Comparison of ENCODE assay signal across 11 cellular contexts in the genomic region with DNA sequence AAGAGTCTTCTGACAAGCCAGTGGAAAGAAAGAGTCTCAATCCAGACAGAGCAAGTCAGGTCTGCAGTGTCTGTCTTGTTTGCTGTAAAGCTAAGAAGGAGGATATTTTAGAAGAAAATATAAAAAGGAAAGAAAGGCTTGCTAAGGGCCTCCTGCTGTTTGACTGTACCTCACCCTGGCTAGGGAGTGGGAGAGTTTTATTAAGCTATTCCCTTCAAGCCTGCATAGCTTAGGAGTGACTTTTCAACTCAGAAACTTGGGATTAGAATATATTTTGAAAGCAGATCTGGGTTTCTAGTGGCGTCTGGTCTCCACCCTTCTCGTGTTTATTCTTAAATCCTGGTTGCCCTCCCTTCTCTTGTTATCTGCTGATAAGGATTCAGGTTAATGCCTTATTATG.
DNase-seq lines count a peak whose midpoint lies in the region; ATAC-seq, FAIRE-seq and TF ChIP-seq lines count a peak whose summit lies in the region.
"Had no signal": no experiment of that assay in that cellular context is flagged by ENCODE, and none has a peak within 500 bp of the region (broad histone marks: within the 10 kb centered on the region; RNA-seq: fewer than 3 reads in every experiment).

No MANE protein-coding gene starts in this region.

- CTCF ChIA-PET in A549 (lab: Yijun Ruan, JAX) = no interaction called here

- no peaks in the 10 kb centered on the region for H3K27me3 Mint-ChIP-seq in effector memory CD8-positive, alpha-beta T cell
- H3K27me3 Mint-ChIP-seq in neural crest cell (ENCODE audit: low read depth) = no peaks in the 10 kb centered on the region

- no peak overlapping the region for H2AFZ ChIP-seq in OCI-LY1 (ENCODE audit: low read length)

- 68% methylated on average over 2 of the region's 2 CpGs for WGBS in A549 (ENCODE audit: missing lambda C conversion rate)

- ATAC-seq in A549 = peak; percentile 24 to 49; a peak in 2 of 6 replicates
- no peak for ATAC-seq in effector memory CD8-positive, alpha-beta T cell (replicated peaks)
- ATAC-seq in HG03442 (IDR thresholded peaks at IDR 0.05; ENCODE audit: unreplicated experiment) = no peak

- no peak for TF ChIP-seq POLR2A in A549 (IDR thresholded peaks at IDR 0.05; ENCODE audit: low read length)

- H3K4me3 ChIP-seq in A549 (peak overlapping the region; percentile 14; the same call in 1 of the 3 replicates), OCI-LY1 (ENCODE audit: low read depth, low read length, poor library complexity, severe bottlenecking) (no peak overlapping the region)

- no peaks in the 10 kb centered on the region for H4K20me1 ChIP-seq in OCI-LY1 (ENCODE audit: insufficient read depth, low read length)

- H3F3A ChIP-seq in OCI-LY1 (ENCODE audit: insufficient read depth, low read length) = no peaks in the 10 kb centered on the region

- no peak for DNase-seq in A549 (ENCODE audit: low read depth in 1 of 2, low spot score in 1 of 2)
- DNase-seq in effector memory CD8-positive, alpha-beta T cell = no peak
- DNase-seq in neural crest cell (ENCODE audit: low read depth, low spot score) = no peak
- no peak for DNase-seq in stimulated activated CD8-positive, alpha-beta memory T cell treated with anti-CD3 and anti-CD28 coated beads, Interleukin-4, amount 100 ng/mL, for 48 hours
- DNase-seq in effector CD8-positive, alpha-beta T cell (lab: John Stamatoyannopoulos, UW) = no peak
- no peak for DNase-seq in DMS79 treated with DMSO at 0.1 percent for 48 hours (lab: John Stamatoyannopoulos, UW)
- DNase-seq: NCI-H2227 treated with DMSO at 0.1 percent for 48 hours, posterior cingulate gyrus, SHP77 treated with DMSO at 0.1 percent for 48 hours had no signal

- H3K4me2 ChIP-seq in A549 = peak overlapping the region; percentile 80
- no peak overlapping the region for H3K4me2 ChIP-seq in OCI-LY1 (ENCODE audit: low read length)

- no peaks in the 10 kb centered on the region for H3K9me2 ChIP-seq in OCI-LY1 (ENCODE audit: low read depth, low read length)

- FAIRE-seq in A549 (lab: Jason Lieb, UNC) = no peak

- no peak for TF ChIP-seq RAD21 in A549 (conservative IDR thresholded peaks at IDR 0.05 in 1 of 2, IDR thresholded peaks at IDR 0.05 in 1 of 2)

- POLR2A ChIA-PET in A549 (lab: Yijun Ruan, JAX) = no interaction called here

- TF ChIP-seq CTCF in A549 (IDR thresholded peaks at IDR 0.05) = no peak
- no peak for TF ChIP-seq CTCF in OCI-LY1 (IDR thresholded peaks at IDR 0.05; ENCODE audit: low read length)
- no peak for TF ChIP-seq CTCF in neural crest cell (conservative IDR thresholded peaks at IDR 0.05)

- H3K36me3 Mint-ChIP-seq in effector memory CD8-positive, alpha-beta T cell (ENCODE audit: insufficient read depth) = no peaks in the 10 kb centered on the region
- no peaks in the 10 kb centered on the region for H3K36me3 Mint-ChIP-seq in neural crest cell (ENCODE audit: low read depth)

- H3K27me3 ChIP-seq in OCI-LY1 (ENCODE audit: insufficient read depth, low read length) = no peaks in the 10 kb centered on the region

- no peak overlapping the region for H3K4me3 Mint-ChIP-seq in effector memory CD8-positive, alpha-beta T cell
- no peak overlapping the region for H3K4me3 Mint-ChIP-seq in neural crest cell

- no peak overlapping the region for H3K9ac ChIP-seq in OCI-LY1 (ENCODE audit: low read length)

- H3K27ac ChIP-seq in A549 (peak overlapping the region; percentile 83 to 90), OCI-LY1 (ENCODE audit: low read depth, low read length, poor library complexity, severe bottlenecking) (peak overlapping the region; percentile 66)

- H3K27ac Mint-ChIP-seq in effector memory CD8-positive, alpha-beta T cell = peak overlapping the region; percentile 61 to 92
- H3K27ac Mint-ChIP-seq in neural crest cell (ENCODE audit: unreplicated experiment) = peak overlapping the region; percentile 95

- peaks cover 8% of the 10 kb centered on the region; the same call in 1 of the 3 replicates for H3K9me3 ChIP-seq in A549
- 0 out of 2 replicates have a peak, but pooled peaks cover 2% of the 10 kb centered on the region for H3K9me3 ChIP-seq in OCI-LY1 (ENCODE audit: low read length)

- H3K4me1 ChIP-seq in A549 (peaks cover 31% of the 10 kb centered on the region), OCI-LY1 (ENCODE audit: insufficient read depth, low read length, severe bottlenecking) (peaks cover 31% of the 10 kb centered on the region)

- no peaks in the 10 kb centered on the region for H3K9me3 Mint-ChIP-seq in effector memory CD8-positive, alpha-beta T cell
- peaks cover 1% of the 10 kb centered on the region for H3K9me3 Mint-ChIP-seq in neural crest cell

- no peaks in the 10 kb centered on the region for H3K79me2 ChIP-seq in OCI-LY1 (ENCODE audit: insufficient read depth, low read length)

- peaks cover 10 to 15% of the 10 kb centered on the region in 2 donors for H3K4me1 Mint-ChIP-seq in effector memory CD8-positive, alpha-beta T cell (ENCODE audit: low read depth in 2 of 2)
- peaks cover 23% of the 10 kb centered on the region for H3K4me1 Mint-ChIP-seq in neural crest cell

- peaks cover 30% of the 10 kb centered on the region for H3K36me3 ChIP-seq in OCI-LY1 (ENCODE audit: insufficient read depth, low read length)

- no peak for TF ChIP-seq EP300 in A549 (IDR thresholded peaks at IDR 0.05)

TF ChIP-seq in A549, 52 proteins besides CTCF, POLR2A, EP300 and RAD21:
- TF ChIP-seq, protein P1, sequence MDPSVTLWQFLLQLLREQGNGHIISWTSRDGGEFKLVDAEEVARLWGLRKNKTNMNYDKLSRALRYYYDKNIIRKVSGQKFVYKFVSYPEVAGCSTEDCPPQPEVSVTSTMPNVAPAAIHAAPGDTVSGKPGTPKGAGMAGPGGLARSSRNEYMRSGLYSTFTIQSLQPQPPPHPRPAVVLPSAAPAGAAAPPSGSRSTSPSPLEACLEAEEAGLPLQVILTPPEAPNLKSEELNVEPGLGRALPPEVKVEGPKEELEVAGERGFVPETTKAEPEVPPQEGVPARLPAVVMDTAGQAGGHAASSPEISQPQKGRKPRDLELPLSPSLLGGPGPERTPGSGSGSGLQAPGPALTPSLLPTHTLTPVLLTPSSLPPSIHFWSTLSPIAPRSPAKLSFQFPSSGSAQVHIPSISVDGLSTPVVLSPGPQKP (IDR thresholded peaks at IDR 0.05; ENCODE audit: low read depth, low read length) = no peak
- TF ChIP-seq, protein P2, sequence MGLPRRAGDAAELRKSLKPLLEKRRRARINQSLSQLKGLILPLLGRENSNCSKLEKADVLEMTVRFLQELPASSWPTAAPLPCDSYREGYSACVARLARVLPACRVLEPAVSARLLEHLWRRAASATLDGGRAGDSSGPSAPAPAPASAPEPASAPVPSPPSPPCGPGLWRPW (IDR thresholded peaks at IDR 0.05) = no peak
- TF ChIP-seq ZFP36 (IDR thresholded peaks at IDR 0.05; ENCODE audit: borderline replicate concordance, partially characterized antibody) = no peak
- no peak for TF ChIP-seq ZC3H11A (IDR thresholded peaks at IDR 0.05)
- TF ChIP-seq MYC (IDR thresholded peaks at IDR 0.05; ENCODE audit: borderline replicate concordance, low read length) = no peak
- no peak for TF ChIP-seq BHLHE40 (IDR thresholded peaks at IDR 0.05; ENCODE audit: low read depth, low read length)
- no peak for TF ChIP-seq NPAS2 (CRISPR knock-in tag; IDR thresholded peaks at IDR 0.05; ENCODE audit: borderline replicate concordance)
- no peak for TF ChIP-seq EHMT2 (IDR thresholded peaks at IDR 0.05; ENCODE audit: low read depth)

Comparison
In these comparisons a context has a peak if more than half of its experiments do, and no peak if none do; other contexts are left out.
1. ATAC-seq: peak in A549 (2 of 2); none in effector memory CD8-positive, alpha-beta T cell (single experiment) and HG03442 (single experiment).